In the genomic region with DNA sequence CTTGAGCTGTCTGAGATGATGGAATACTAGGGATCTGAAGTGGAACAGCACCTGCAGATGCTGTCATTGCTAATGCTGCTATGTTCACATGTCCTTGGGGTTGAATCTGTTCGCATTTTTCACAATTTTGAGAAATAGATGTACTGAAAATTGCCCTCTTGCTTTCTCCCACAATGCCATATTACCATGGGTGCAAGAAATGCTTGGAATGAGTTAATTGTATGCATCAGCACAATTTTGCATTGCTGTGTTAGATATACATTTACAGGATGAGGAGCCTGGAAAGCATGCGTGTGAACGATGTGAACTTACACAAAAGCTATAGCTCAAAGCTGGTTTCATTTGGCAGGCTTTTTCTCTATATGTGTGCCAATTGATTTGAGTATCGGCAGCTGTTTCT, we compare ENCODE assay signal across 23 cellular contexts.
DNase-seq lines count a peak whose midpoint lies in the region; ATAC-seq and TF ChIP-seq lines count a peak whose summit lies in the region.
"Had no signal": no experiment of that assay in that cellular context is flagged by ENCODE, and none has a peak within 500 bp of the region (broad histone marks: within the 10 kb centered on the region; RNA-seq: fewer than 3 reads in every experiment).

No MANE protein-coding gene starts in this region.

- H3K9ac ChIP-seq in neural cell (ENCODE audit: low read length) = peak overlapping the region; percentile 14

- no peaks in the 10 kb centered on the region for H3K9me2 ChIP-seq in neural cell (ENCODE audit: insufficient read depth, low read length)

- no peaks in the 10 kb centered on the region for H3K36me3 ChIP-seq in heart right ventricle
- no peaks in the 10 kb centered on the region for H3K36me3 ChIP-seq in neural cell (ENCODE audit: insufficient read depth, low read length)
- H3K36me3 ChIP-seq: brain microvascular endothelial cell, gastroesophageal sphincter, left lung had no signal

- H3K9me3 ChIP-seq in heart right ventricle (no peaks in the 10 kb centered on the region), neural cell (ENCODE audit: low read length) (no peaks in the 10 kb centered on the region)
- H3K9me3 ChIP-seq: gastroesophageal sphincter, left lung had no signal

- intact Hi-C loops in heart right ventricle (cut with DNase I) (no loop called here), Right ventricle myocardium superior (cut with DNase I) (no loop called here), dorsolateral prefrontal cortex (cut with DNase I) (no loop called here)

- H4K20me1 ChIP-seq in neural cell (ENCODE audit: insufficient read depth) = no peaks in the 10 kb centered on the region

- ATAC-seq in heart right ventricle = no peak
- ATAC-seq in Right ventricle myocardium superior (ENCODE audit: poor library complexity) = no peak
- ATAC-seq in HG03280 (IDR thresholded peaks at IDR 0.05; ENCODE audit: unreplicated experiment) = no peak
- ATAC-seq: activated CD8-positive, alpha-beta memory T cell treated with anti-CD3 and anti-CD28 coated beads, Interleukin-2, amount 10 ng/mL, durations not matched to agents 7 days and 5 days; activated T-helper 17 cell treated with anti-CD3 and anti-CD28 coated beads, Interleukin-2, amount 50 U/mL, for 72 hours; gastroesophageal sphincter; left lung had no signal

- TF ChIP-seq CTCF in heart right ventricle (IDR thresholded peaks at IDR 0.05) (no peak), dorsolateral prefrontal cortex (IDR thresholded peaks at IDR 0.05 in 54 of 56, conservative IDR thresholded peaks at IDR 0.05 in 2 of 56; ENCODE audit: low read depth in 1 of 56, partially characterized antibody in 56 of 56) (no peak), neural cell (IDR thresholded peaks at IDR 0.05; ENCODE audit: poor library complexity, severe bottlenecking) (no peak)

- peaks cover 74% of the 10 kb centered on the region for H3K79me2 ChIP-seq in neural cell (replicated peaks; ENCODE audit: insufficient read depth, low read length)

- no peak for DNase-seq in heart right ventricle
- no peak for DNase-seq in Right ventricle myocardium superior
- no peak for DNase-seq in dorsolateral prefrontal cortex
- no peak for DNase-seq in substantia nigra (lab: John Stamatoyannopoulos, UW)
- no peak for DNase-seq in HCEC 1CT
- DNase-seq in NCI-H1436 (lab: John Stamatoyannopoulos, UW) = no peak
- DNase-seq: activated CD8-positive, alpha-beta memory T cell treated with anti-CD3 and anti-CD28 coated beads, Interleukin-2, amount 10 ng/mL, durations not matched to agents 7 days and 5 days; activated naive CD8-positive, alpha-beta T cell treated with anti-CD3 and anti-CD28 coated beads, Interleukin-2, amount 10 ng/mL, durations not matched to agents 7 days and 5 days; brain microvascular endothelial cell; C1 segment of cervical spinal cord; erythroblast; H9; left lung; midbrain; NCI-H1092 treated with DMSO at 0.1 percent for 48 hours; NCI-H2081 treated with DMSO at 0.1 percent for 48 hours; NCI-H526; retina; SW 1271 had no signal

- H3K4me3 ChIP-seq in heart right ventricle = peak overlapping the region in 6 of 10 donors; percentile 1 to 23 (median 14)
- peak overlapping the region in 54 of 59 donors; percentile 1 to 76 (median 59) for H3K4me3 ChIP-seq in dorsolateral prefrontal cortex
- H3K4me3 ChIP-seq in neural cell (ENCODE audit: low read length) = peak overlapping the region; percentile 73
- H3K4me3 ChIP-seq: gastroesophageal sphincter, left lung had no signal

- no peak for TF ChIP-seq EP300 in neural cell (conservative IDR thresholded peaks at IDR 0.05; ENCODE audit: poor library complexity, severe bottlenecking)

- peak overlapping the region; percentile 81 for H3K4me2 ChIP-seq in neural cell (ENCODE audit: low read length)

- peak overlapping the region in 6 of 10 donors; percentile 28 to 78 (median 62) for H3K27ac ChIP-seq in heart right ventricle
- peak overlapping the region in 18 of 59 donors; percentile 5 to 87 (median 23) for H3K27ac ChIP-seq in dorsolateral prefrontal cortex
- H3K27ac ChIP-seq in neural cell (ENCODE audit: low read length) = no peak overlapping the region
- peak overlapping the region; percentile 20 for H3K27ac ChIP-seq in substantia nigra (ENCODE audit: low read depth, low read length, poor library complexity, severe bottlenecking)
- H3K27ac ChIP-seq: brain microvascular endothelial cell, gastroesophageal sphincter had no signal

- H2AFZ ChIP-seq in neural cell (ENCODE audit: low read depth, low read length) = no peak overlapping the region

- WGBS in heart right ventricle, 2 donors = 56 to 66% methylated on average over 4 of the region's 4 CpGs

- no peaks in the 10 kb centered on the region for H3K27me3 ChIP-seq in heart right ventricle
- H3K27me3 ChIP-seq in dorsolateral prefrontal cortex = no peaks in the 10 kb centered on the region
- H3K27me3 ChIP-seq in neural cell (ENCODE audit: insufficient read depth, low read depth, low read length) = no peaks in the 10 kb centered on the region
- H3K27me3 ChIP-seq: brain microvascular endothelial cell, gastroesophageal sphincter, left lung had no signal

- no peak for TF ChIP-seq RAD21 in neural cell (conservative IDR thresholded peaks at IDR 0.05)

- peaks cover 7 to 82% (median 67%) of the 10 kb centered on the region in 9 donors for H3K4me1 ChIP-seq in heart right ventricle

- no peaks in the 10 kb centered on the region for H3F3A ChIP-seq in neural cell (ENCODE audit: insufficient read depth, low read length, poor library complexity, severe bottlenecking)

TF ChIP-seq in neural cell, 6 proteins besides CTCF, POLR2A, EP300 and RAD21:
- TF ChIP-seq POLR2AphosphoS5 (IDR thresholded peaks at IDR 0.05) (no peak), MXI1 (conservative IDR thresholded peaks at IDR 0.05; ENCODE audit: poor library complexity, severe bottlenecking) (no peak), EZH2 (IDR thresholded peaks at IDR 0.05; ENCODE audit: borderline replicate concordance, insufficient read depth, low read length, poor library complexity, severe bottlenecking) (no peak), TAF1 (IDR thresholded peaks at IDR 0.05; ENCODE audit: low read depth) (no peak), SMC3 (conservative IDR thresholded peaks at IDR 0.05; ENCODE audit: poor library complexity) (no peak)
- TF ChIP-seq, protein P1, sequence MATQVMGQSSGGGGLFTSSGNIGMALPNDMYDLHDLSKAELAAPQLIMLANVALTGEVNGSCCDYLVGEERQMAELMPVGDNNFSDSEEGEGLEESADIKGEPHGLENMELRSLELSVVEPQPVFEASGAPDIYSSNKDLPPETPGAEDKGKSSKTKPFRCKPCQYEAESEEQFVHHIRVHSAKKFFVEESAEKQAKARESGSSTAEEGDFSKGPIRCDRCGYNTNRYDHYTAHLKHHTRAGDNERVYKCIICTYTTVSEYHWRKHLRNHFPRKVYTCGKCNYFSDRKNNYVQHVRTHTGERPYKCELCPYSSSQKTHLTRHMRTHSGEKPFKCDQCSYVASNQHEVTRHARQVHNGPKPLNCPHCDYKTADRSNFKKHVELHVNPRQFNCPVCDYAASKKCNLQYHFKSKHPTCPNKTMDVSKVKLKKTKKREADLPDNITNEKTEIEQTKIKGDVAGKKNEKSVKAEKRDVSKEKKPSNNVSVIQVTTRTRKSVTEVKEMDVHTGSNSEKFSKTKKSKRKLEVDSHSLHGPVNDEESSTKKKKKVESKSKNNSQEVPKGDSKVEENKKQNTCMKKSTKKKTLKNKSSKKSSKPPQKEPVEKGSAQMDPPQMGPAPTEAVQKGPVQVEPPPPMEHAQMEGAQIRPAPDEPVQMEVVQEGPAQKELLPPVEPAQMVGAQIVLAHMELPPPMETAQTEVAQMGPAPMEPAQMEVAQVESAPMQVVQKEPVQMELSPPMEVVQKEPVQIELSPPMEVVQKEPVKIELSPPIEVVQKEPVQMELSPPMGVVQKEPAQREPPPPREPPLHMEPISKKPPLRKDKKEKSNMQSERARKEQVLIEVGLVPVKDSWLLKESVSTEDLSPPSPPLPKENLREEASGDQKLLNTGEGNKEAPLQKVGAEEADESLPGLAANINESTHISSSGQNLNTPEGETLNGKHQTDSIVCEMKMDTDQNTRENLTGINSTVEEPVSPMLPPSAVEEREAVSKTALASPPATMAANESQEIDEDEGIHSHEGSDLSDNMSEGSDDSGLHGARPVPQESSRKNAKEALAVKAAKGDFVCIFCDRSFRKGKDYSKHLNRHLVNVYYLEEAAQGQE (IDR thresholded peaks at IDR 0.05; ENCODE audit: borderline replicate concordance) = no peak

Comparison
In these comparisons a context has a peak if more than half of its experiments do, and no peak if none do; other contexts are left out.
1. H3K4me3 ChIP-seq: peak in every context shown above with its lines; median percentile 73 in neural cell; 59 in dorsolateral prefrontal cortex; 14 in heart right ventricle.